27 cellular contexts compared by ENCODE assay signal in genomic region chr17:35616506-35616905, GRCh38. TPM values are rescaled to one million over a fixed set of nuclear protein-coding genes. Genes with fewer than 3 reads are reported as not detected.
"Had no signal": no experiment of that assay in that cellular context is flagged by ENCODE, and none has a peak within 500 bp of the region (broad histone marks: within the 10 kb centered on the region; RNA-seq: fewer than 3 reads in every experiment).

No MANE protein-coding gene starts in this region.

- H3K27me3 Mint-ChIP-seq: naive thymus-derived CD4-positive, alpha-beta T cell had no signal

- H3K27ac Mint-ChIP-seq: naive thymus-derived CD4-positive, alpha-beta T cell had no signal

- ATAC-seq: left colon; naive thymus-derived CD4-positive, alpha-beta T cell had no signal

- H3K4me3 Mint-ChIP-seq: naive thymus-derived CD4-positive, alpha-beta T cell; nephron progenitor cell had no signal

- H3K27ac ChIP-seq: coronary artery, dorsolateral prefrontal cortex, epithelial cell of prostate, esophagus squamous epithelium, parathyroid adenoma, sigmoid colon, stomach, thoracic aorta had no signal

- H3K9me3 Mint-ChIP-seq: naive thymus-derived CD4-positive, alpha-beta T cell; nephron progenitor cell had no signal

- H3K36me3 ChIP-seq: thoracic aorta had no signal

- DNase-seq: dorsolateral prefrontal cortex; effector CD8-positive, alpha-beta T cell; esophagus squamous epithelium; foreskin fibroblast; head of caudate nucleus; hippocampal formation; left colon; mammary epithelial cell; naive thymus-derived CD4-positive, alpha-beta T cell; nephron progenitor cell; sigmoid colon; small intestine; stimulated activated CD4-positive, alpha-beta T cell treated with anti-CD3 and anti-CD28 coated beads, Interleukin-12 subunit alpha, Interleukin-12 subunit beta, amount 100 ng/mL, for 4 hours; stimulated activated naive CD4-positive, alpha-beta T cell; stomach; substantia nigra had no signal

- H3K4me3 ChIP-seq: coronary artery, dorsolateral prefrontal cortex, esophagus squamous epithelium, sigmoid colon, stomach, thoracic aorta had no signal

- H3K27me3 ChIP-seq: dorsolateral prefrontal cortex, esophagus squamous epithelium, sigmoid colon, stomach had no signal

- H3K9ac ChIP-seq: parathyroid adenoma had no signal

- FAIRE-seq: small intestine had no signal

- H3K9me3 ChIP-seq: esophagus squamous epithelium, sigmoid colon, stomach, thoracic aorta had no signal

RNA-seq across cellular contexts. Expression of gene SLFN14, which starts 55.9 kb away (rescaled TPM):
- total RNA-seq: chondrocyte; esophagus squamous epithelium; kidney epithelial cell; left colon; mammary epithelial cell; mesenteric fat pad; naive thymus-derived CD4-positive, alpha-beta T cell; omental fat pad; pulmonary artery endothelial cell; sigmoid colon; stomach; thoracic aorta had no signal
- polyA plus RNA-seq: liver, mammary epithelial cell, sigmoid colon, small intestine, stomach, urinary bladder had no signal
